In the genomic region with DNA sequence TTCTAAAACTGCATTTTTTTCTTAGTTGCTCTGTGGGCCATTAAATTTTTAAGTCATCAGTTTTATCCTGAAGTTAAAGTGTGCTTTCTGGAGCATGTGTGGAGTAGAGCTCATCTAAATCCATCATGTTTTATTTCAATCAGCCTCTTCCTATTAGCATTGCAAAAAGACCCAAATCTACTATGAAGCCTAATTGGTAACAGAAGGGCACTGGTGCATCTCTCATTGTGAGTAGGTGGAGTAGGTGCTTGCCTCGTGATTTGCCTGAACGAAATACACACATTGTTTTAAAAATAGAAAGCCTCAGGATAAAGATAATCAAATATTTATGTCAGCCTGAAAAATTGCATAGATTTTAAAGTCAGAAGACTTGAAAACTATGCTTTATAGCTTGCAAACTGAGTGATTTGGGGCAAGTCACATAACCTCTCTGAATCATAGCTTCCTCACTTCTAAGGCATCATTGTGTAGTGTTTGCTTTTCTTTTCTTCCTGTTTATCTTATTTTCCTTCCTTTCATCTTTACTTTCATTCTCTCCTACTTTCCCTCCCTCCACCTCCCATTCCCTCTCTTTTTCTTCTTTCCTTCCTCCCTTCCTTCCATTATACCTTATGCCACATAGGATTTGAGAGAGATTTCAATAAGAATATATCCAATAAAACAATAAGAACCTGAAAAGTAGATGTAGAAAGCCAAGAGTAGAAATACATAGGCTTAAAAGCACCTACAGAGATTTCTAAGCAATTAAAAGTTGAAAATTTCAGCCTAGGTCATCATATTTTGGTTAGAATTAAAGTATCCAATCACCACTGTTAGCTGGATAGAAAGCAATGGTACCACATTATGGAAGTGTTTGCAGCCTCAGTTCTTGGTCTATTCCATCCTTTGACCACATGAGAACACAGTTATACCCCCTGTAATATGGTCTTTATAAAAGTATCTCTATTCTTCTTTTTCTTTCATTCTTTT, we compare ENCODE assay signal across 17 cellular contexts. TPM values are rescaled to one million over a fixed set of nuclear protein-coding genes. Genes with fewer than 3 reads are reported as not detected.
DNase-seq lines count a peak whose midpoint lies in the region; ATAC-seq, FAIRE-seq and TF ChIP-seq lines count a peak whose summit lies in the region.
"Had no signal": no experiment of that assay in that cellular context is flagged by ENCODE, and none has a peak within 500 bp of the region (broad histone marks: within the 10 kb centered on the region; RNA-seq: fewer than 3 reads in every experiment).

No MANE protein-coding gene starts in this region.

- H3K4me2 ChIP-seq in A549, result 0 out of 3 replicates have a peak overlapping the region, but pooled peaks have one; percentile 22
- no peak overlapping the region for H3K4me2 ChIP-seq in GM23248 (ENCODE audit: unreplicated experiment)

- no peak for FAIRE-seq in A549 (lab: Jason Lieb, UNC)
- FAIRE-seq: G401.6, GM12891 had no signal

- no peaks in the 10 kb centered on the region for H3K79me2 ChIP-seq in GM23248 (ENCODE audit: insufficient read depth)

- no peak overlapping the region for H3K27ac Mint-ChIP-seq in MCF 10A (ENCODE audit: low read depth, unreplicated experiment)
- H3K27ac Mint-ChIP-seq: IgD-negative memory B cell had no signal

- peaks cover 74% of the 10 kb centered on the region for H3K27me3 Mint-ChIP-seq in MCF 10A (ENCODE audit: insufficient read depth, unreplicated experiment)
- H3K27me3 Mint-ChIP-seq: IgD-negative memory B cell had no signal

- in situ Hi-C loops in GM23248 (cut with MboI), result no loop called here
- in situ Hi-C loops in KBM-7 (cut with MboI; ENCODE audit: low pct_unique_long_range_greater_than_20kb, low sequenced_read_pairs), result no loop called here

- ATAC-seq in A549, result no peak
- ATAC-seq: HCT116 had no signal

- H3K4me3 ChIP-seq in A549 (no peak overlapping the region), GM23248 (no peak overlapping the region), SK-N-MC (peak overlapping the region; percentile 33), liver (ENCODE audit: low read depth in 1 of 3, low read length in 3 of 3) (no peak overlapping the region)

- no peaks in the 10 kb centered on the region for H3K9me3 Mint-ChIP-seq in MCF 10A (ENCODE audit: unreplicated experiment)
- H3K9me3 Mint-ChIP-seq: IgD-negative memory B cell had no signal

- 47% methylated on average over 2 of the region's 2 CpGs for WGBS in A549 (ENCODE audit: missing lambda C conversion rate)
- whole genome bisulfite sequencing in GM23248 (ENCODE audit: low coverage in 1 of 2, low lambda C conversion rate in 2 of 2, missing lambda C conversion rate in 2 of 2), 2 experiments, result 6 to 14% methylated on average over 2 of the region's 2 CpGs
- 43% methylated on average over 2 of the region's 2 CpGs for WGBS in liver

- H3F3A ChIP-seq in GM23248 (ENCODE audit: insufficient read depth), result peaks cover 8% of the 10 kb centered on the region

- DNase-seq in A549 (ENCODE audit: low read depth in 1 of 2, low spot score in 1 of 2) (no peak), GM23248 (peak; percentile 16), SK-N-MC (ENCODE audit: low read depth, low spot score) (no peak), MCF 10A (ENCODE audit: unreplicated experiment) (no peak), KBM-7 (no peak), GOT3 (lab: John Stamatoyannopoulos, UW) (no peak)
- no peak for DNase-seq in activated CD4-positive, alpha-beta T cell treated with anti-CD3 and anti-CD28 coated beads, Interleukin-2, amount 50 U/mL, for 1 hour
- DNase-seq: 8988T; BE2C; CD4-positive, alpha-beta memory T cell; DMS79 had no signal

- POLR2A ChIA-PET in A549 (lab: Yijun Ruan, JAX) (no interaction called here), MCF 10A (lab: Yijun Ruan, JAX) (no interaction called here)

- TF ChIP-seq CTCF in A549 (IDR thresholded peaks at IDR 0.05), result no peak
- TF ChIP-seq CTCF in liver (IDR thresholded peaks at IDR 0.05; ENCODE audit: low read depth, low read length, missing input control), result no peak
- no peak for TF ChIP-seq CTCF in MCF 10A (IDR thresholded peaks at IDR 0.05; ENCODE audit: unreplicated experiment)

- H3K9me2 ChIP-seq in GM23248 (ENCODE audit: insufficient read depth), result no peaks in the 10 kb centered on the region

- no TSS peak for BruUV-seq in MCF 10A (replicated peaks; lab: Mats Ljungman, UMichigan)

- H3K9me3 ChIP-seq in A549 (no peaks in the 10 kb centered on the region), GM23248 (ENCODE audit: low read depth) (no peaks in the 10 kb centered on the region), SK-N-MC (ENCODE audit: low read depth, low read length) (no peaks in the 10 kb centered on the region), liver (ENCODE audit: control insufficient read depth in 4 of 4, low read length in 3 of 4) (no peaks in the 10 kb centered on the region)
- H3K9me3 ChIP-seq: BE2C had no signal

- no peaks in the 10 kb centered on the region for H3K36me3 ChIP-seq in GM23248 (ENCODE audit: low read depth)
- no peaks in the 10 kb centered on the region for H3K36me3 ChIP-seq in SK-N-MC (ENCODE audit: insufficient read depth, low read length)
- H3K36me3 ChIP-seq in liver (ENCODE audit: control insufficient read depth in 4 of 4, insufficient read depth in 3 of 4, low read depth in 1 of 4, low read length in 3 of 4), result no peaks in the 10 kb centered on the region
- H3K36me3 ChIP-seq: BE2C had no signal

- H3K4me1 ChIP-seq in A549, result peaks cover 21% of the 10 kb centered on the region
- peaks cover 9% of the 10 kb centered on the region for H3K4me1 ChIP-seq in GM23248 (ENCODE audit: insufficient read depth)
- peaks cover 3 to 22% (median 13%) of the 10 kb centered on the region in 4 donors for H3K4me1 ChIP-seq in liver (ENCODE audit: control insufficient read depth in 4 of 4, insufficient read depth in 4 of 4, low read length in 3 of 4)
- H3K4me1 ChIP-seq: BE2C had no signal

- no peak for TF ChIP-seq POLR2A in A549 (IDR thresholded peaks at IDR 0.05; ENCODE audit: low read length)

- no peaks in the 10 kb centered on the region for H3K36me3 Mint-ChIP-seq in MCF 10A (ENCODE audit: insufficient read depth, unreplicated experiment)
- H3K36me3 Mint-ChIP-seq: CD4-positive, alpha-beta memory T cell; IgD-negative memory B cell had no signal

- TF ChIP-seq EP300 in A549 (IDR thresholded peaks at IDR 0.05), result no peak

- CTCF ChIA-PET in A549 (lab: Yijun Ruan, JAX) (no interaction called here), MCF 10A (lab: Yijun Ruan, JAX) (interaction anchor here (1.3 kb wide), 1 partner anchor 11 kb away, joined by 6 read pairs; no protein-coding TSS in a partner anchor)

- no peaks in the 10 kb centered on the region for H3K4me1 Mint-ChIP-seq in MCF 10A (ENCODE audit: insufficient read depth, unreplicated experiment)
- H3K4me1 Mint-ChIP-seq: CD4-positive, alpha-beta memory T cell; IgD-negative memory B cell had no signal

- H4K20me1 ChIP-seq in GM23248 (ENCODE audit: insufficient read depth), result no peaks in the 10 kb centered on the region

- no peak overlapping the region for H3K9ac ChIP-seq in GM23248
- H3K9ac ChIP-seq in SK-N-MC (ENCODE audit: insufficient read length), result no peak overlapping the region
- no peak overlapping the region for H3K9ac ChIP-seq in liver (ENCODE audit: low read depth in 1 of 2, low read length in 2 of 2)

- H3K27ac ChIP-seq in A549 (no peak overlapping the region), GM23248 (no peak overlapping the region), SK-N-MC (no peak overlapping the region), liver (ENCODE audit: low read depth in 1 of 2, low read length in 2 of 2) (peak overlapping the region; percentile 67 to 73)
- H3K27ac ChIP-seq: C4-2B had no signal

- 0 out of 2 replicates have a peak overlapping the region, but pooled peaks have one; percentile 3 for H2AFZ ChIP-seq in GM23248

- H3K27me3 ChIP-seq in GM23248 (replicated peaks; ENCODE audit: insufficient read depth), result no peaks in the 10 kb centered on the region
- no peaks in the 10 kb centered on the region for H3K27me3 ChIP-seq in liver (ENCODE audit: control insufficient read depth in 4 of 4, insufficient read depth in 4 of 4, low read length in 3 of 4)
- H3K27me3 ChIP-seq: BE2C had no signal

- H3K4me3 Mint-ChIP-seq in MCF 10A (ENCODE audit: unreplicated experiment), result no peak overlapping the region
- H3K4me3 Mint-ChIP-seq: CD4-positive, alpha-beta memory T cell; IgD-negative memory B cell had no signal

- no peak for TF ChIP-seq RAD21 in A549 (conservative IDR thresholded peaks at IDR 0.05 in 1 of 2, IDR thresholded peaks at IDR 0.05 in 1 of 2)
- TF ChIP-seq RAD21 in liver (IDR thresholded peaks at IDR 0.05), result no peak

- intact Hi-C loops in MCF 10A (cut with micrococcal nuclease), result no loop called here

TF ChIP-seq in A549, 52 proteins besides CTCF, POLR2A, EP300 and RAD21:
- peak; percentile 53 for TF ChIP-seq MAFK (IDR thresholded peaks at IDR 0.05; ENCODE audit: partially characterized antibody)
- TF ChIP-seq NFE2L2 (conservative IDR thresholded peaks at IDR 0.05; ENCODE audit: low read length), result no peak
- no peak for TF ChIP-seq BHLHE40 (IDR thresholded peaks at IDR 0.05; ENCODE audit: low read depth, low read length)

TF ChIP-seq in liver, 16 proteins besides CTCF, POLR2A, EP300 and RAD21:
- TF ChIP-seq HNF4A (conservative IDR thresholded peaks at IDR 0.05), result no peak

RNA-seq across cellular contexts. Expression of a gene that starts 49.6 kb away (rescaled TPM):
- polyA plus RNA-seq in A549 (2011; rRNA removed), result 31.9 and 33.2 TPM in 2 replicates
- 6.7 and 6.8 TPM in 2 replicates for polyA plus RNA-seq in A549 (2012; cell fraction: cytosol; rRNA removed)
- 6.5 and 10.4 TPM in 2 replicates for polyA plus RNA-seq in A549 (2012; cell fraction: nucleus; rRNA removed)
- polyA plus RNA-seq in A549 (2017; fragmentation: RNase III; extraction: RNeasy Plus Mini Kit Qiagen cat#74134 plus additional on column Dnase treatment), result 15.7 to 19.0 TPM (median 18.9 TPM) in 3 replicates
- polyA minus RNA-seq in A549 (2011; rRNA and poly(A)+ RNA removed), result 14.9 and 15.3 TPM in 2 replicates
- total RNA-seq in GM23248 (2014; rRNA removed; shearing (Covaris generic)), result 32.6 and 46.3 TPM in 2 replicates
- polyA plus RNA-seq in GM23248 (2016; fragmentation: Nextera tagmentation; extraction: Ambion mirVana), result 34.0 and 36.7 TPM in 2 replicates
- total RNA-seq in liver, result 10 to 100 TPM; 18.9 to 32.7 TPM
- polyA plus RNA-seq in liver, result 10 to 100 TPM; 11.5 to 12.9 TPM
- total RNA-seq in MCF 10A (2022), result 42.0 and 42.4 TPM in 2 replicates

Comparison
In these comparisons a context has a peak if more than half of its experiments do, and no peak if none do; other contexts are left out.
1. H3K27ac ChIP-seq: peak in liver (2 of 2); none in A549 (0 of 2), GM23248 (single experiment) and SK-N-MC (single experiment).